In genomic region chr2:206565666-206566065, GRCh38 we compare ENCODE assay signal across 27 cellular contexts.
"Had no signal": no experiment of that assay in that cellular context is flagged by ENCODE, and none has a peak within 500 bp of the region (broad histone marks: within the 10 kb centered on the region; RNA-seq: fewer than 3 reads in every experiment).

No MANE protein-coding gene starts in this region.

- H3K27me3 ChIP-seq: gastrocnemius medialis, neutrophil, right atrium auricular region, suprapubic skin, transverse colon, vagina had no signal

- H3K4me3 ChIP-seq: gastrocnemius medialis, prostate gland, right atrium auricular region, smooth muscle cell, suprapubic skin, transverse colon, vagina had no signal

- H3K9me3 Mint-ChIP-seq: dendritic cell treated with granulocyte-macrophage colony-stimulating factor and Interleukin-4, amounts not matched to agents 40 ng/mL and 50 ng/mL, for 4 days; endodermal cell; naive thymus-derived CD8-positive, alpha-beta T cell; nephron progenitor cell; stimulated activated naive CD8-positive, alpha-beta T cell treated with anti-CD3 and anti-CD28 coated beads, Interleukin-15, amount 100 ng/mL, for 72 hours had no signal

- H3K9me3 ChIP-seq: gastrocnemius medialis, neutrophil, prostate gland, right atrium auricular region, suprapubic skin, transverse colon, vagina had no signal

- H3K4me3 Mint-ChIP-seq: dendritic cell treated with granulocyte-macrophage colony-stimulating factor and Interleukin-4, amounts not matched to agents 40 ng/mL and 50 ng/mL, for 4 days; endodermal cell; naive thymus-derived CD8-positive, alpha-beta T cell; nephron progenitor cell; stimulated activated naive CD8-positive, alpha-beta T cell treated with anti-CD3 and anti-CD28 coated beads, Interleukin-15, amount 100 ng/mL, for 72 hours had no signal

- DNase-seq: effector CD8-positive, alpha-beta T cell; endodermal cell; foreskin fibroblast; gastrocnemius medialis; head of caudate nucleus; kidney; nephron progenitor cell; stimulated activated CD4-positive, alpha-beta T cell treated with anti-CD3 and anti-CD28 coated beads, Interleukin-12 subunit alpha, Interleukin-12 subunit beta, amount 100 ng/mL, for 4 hours; stimulated activated CD4-positive, alpha-beta T cell treated with anti-CD3 and anti-CD28 coated beads, Interleukin-1b, Interleukin-23, amount 100 ng/mL, for 48 hours; stimulated activated CD4-positive, alpha-beta T cell treated with anti-CD3 and anti-CD28 coated beads, Interleukin-4, amount 100 ng/mL, for 1 hour; stimulated activated CD8-positive, alpha-beta memory T cell treated with anti-CD3 and anti-CD28 coated beads, Interleukin-4, amount 100 ng/mL, for 48 hours; stimulated activated naive CD4-positive, alpha-beta T cell; stimulated activated naive CD8-positive, alpha-beta T cell treated with anti-CD3 and anti-CD28 coated beads, Interleukin-15, amount 100 ng/mL, for 72 hours; transverse colon had no signal

- H3K4me2 ChIP-seq: smooth muscle cell had no signal

- H2AFZ ChIP-seq: parathyroid adenoma had no signal

- H3K36me3 ChIP-seq: gastrocnemius medialis, neutrophil, prostate gland, suprapubic skin, transverse colon, vagina had no signal

- ATAC-seq: esophagus mucosa; gastrocnemius medialis; left lobe of liver; naive thymus-derived CD8-positive, alpha-beta T cell; sciatic nerve; stimulated activated naive CD8-positive, alpha-beta T cell treated with anti-CD3 and anti-CD28 coated beads, Interleukin-15, amount 100 ng/mL, for 72 hours had no signal

- H3K4me1 ChIP-seq: parathyroid adenoma, prostate gland, right atrium auricular region, vagina had no signal

- H3K9ac ChIP-seq: parathyroid adenoma had no signal

- H3K27me3 Mint-ChIP-seq: dendritic cell treated with granulocyte-macrophage colony-stimulating factor and Interleukin-4, amounts not matched to agents 40 ng/mL and 50 ng/mL, for 4 days; naive thymus-derived CD8-positive, alpha-beta T cell had no signal

- H3K4me1 Mint-ChIP-seq: endodermal cell; naive thymus-derived CD8-positive, alpha-beta T cell; nephron progenitor cell; stimulated activated naive CD8-positive, alpha-beta T cell treated with anti-CD3 and anti-CD28 coated beads, Interleukin-15, amount 100 ng/mL, for 72 hours had no signal

- H3K27ac Mint-ChIP-seq: dendritic cell treated with granulocyte-macrophage colony-stimulating factor and Interleukin-4, amounts not matched to agents 40 ng/mL and 50 ng/mL, for 4 days; endodermal cell; naive thymus-derived CD8-positive, alpha-beta T cell; nephron progenitor cell had no signal

- H3K27ac ChIP-seq: epithelial cell of prostate, gastrocnemius medialis, neutrophil, parathyroid adenoma, prostate gland, right atrium auricular region, suprapubic skin, transverse colon, vagina had no signal

- H3K36me3 Mint-ChIP-seq: naive thymus-derived CD8-positive, alpha-beta T cell had no signal

- H3K79me2 ChIP-seq: parathyroid adenoma had no signal
